ENCODE assay signal across 8 cellular contexts in genomic region chr5:82164109-82164956, GRCh38.
A peak's percentile ranks its signal among the peaks of the same experiment; 100 is the strongest.
DNase-seq lines count a peak whose midpoint lies in the region; ATAC-seq lines count a peak whose summit lies in the region.
"Had no signal": no experiment of that assay in that cellular context is flagged by ENCODE, and none has a peak within 500 bp of the region (broad histone marks: within the 10 kb centered on the region; RNA-seq: fewer than 3 reads in every experiment).

No MANE protein-coding gene starts in this region.

- ATAC-seq in GM21717 (IDR thresholded peaks at IDR 0.05; ENCODE audit: unreplicated experiment) (no peak), HG03460 (IDR thresholded peaks at IDR 0.05; ENCODE audit: unreplicated experiment) (no peak)

- no peaks in the 10 kb centered on the region for H3K27me3 ChIP-seq in HUES6 (ENCODE audit: control insufficient read depth, insufficient read depth, low read length)

- DNase-seq in amniotic stem cell (lab: John Stamatoyannopoulos, UW) = peak; percentile 53
- peak; percentile 93 for DNase-seq in glomerular visceral epithelial cell (ENCODE audit: extremely low spot score)
- peak; percentile 59 for DNase-seq in stromal cell of bone marrow (ENCODE audit: low read depth)
- no peak for DNase-seq in NK-92 treated with Interleukin-12 subunit alpha and Interleukin-12 subunit beta, amount 100 ng/mL, for 24 hours (lab: John Stamatoyannopoulos, UW)
- DNase-seq: immature natural killer cell had no signal

- H3K9me3 ChIP-seq in HUES6 (ENCODE audit: control insufficient read depth, insufficient read depth, low read depth, low read length) = no peaks in the 10 kb centered on the region

- H3K9ac ChIP-seq in HUES6 (ENCODE audit: low read length) = no peak overlapping the region

- peaks cover 47% of the 10 kb centered on the region for H3K4me1 ChIP-seq in HUES6 (ENCODE audit: control insufficient read depth, insufficient read depth, low read length)

- no peaks in the 10 kb centered on the region for H3K36me3 ChIP-seq in HUES6 (ENCODE audit: control insufficient read depth, insufficient read depth, low read length)

- no peak overlapping the region for H3K4me3 ChIP-seq in HUES6 (ENCODE audit: low read depth, low read length)

- H3K27ac ChIP-seq in HUES6 (ENCODE audit: low read depth, low read length) = 0 out of 2 replicates have a peak overlapping the region, but pooled peaks have one; percentile 57
